19 cellular contexts compared by ENCODE assay signal in genomic region chr6:39224058-39224457, GRCh38. TPM values are rescaled to one million over a fixed set of nuclear protein-coding genes. Genes with fewer than 3 reads are reported as not detected.
DNase-seq lines count a peak whose midpoint lies in the region; ATAC-seq, FAIRE-seq and TF ChIP-seq lines count a peak whose summit lies in the region.
"Had no signal": no experiment of that assay in that cellular context is flagged by ENCODE, and none has a peak within 500 bp of the region (broad histone marks: within the 10 kb centered on the region; RNA-seq: fewer than 3 reads in every experiment).

No MANE protein-coding gene starts in this region.

- no peaks in the 10 kb centered on the region for H3K27me3 Mint-ChIP-seq in activated naive CD4-positive, alpha-beta T cell treated with anti-CD3 and anti-CD28 coated beads, Interleukin-2, amount 50 U/mL, for 24 hours

- H3K36me3 ChIP-seq in kidney (ENCODE audit: control insufficient read depth in 1 of 2, insufficient read depth in 2 of 2, low read length in 2 of 2) (peaks cover 8 to 27% of the 10 kb centered on the region in 2 donors), upper lobe of right lung (no peaks in the 10 kb centered on the region), HAP-1 (replicated peaks) (no peaks in the 10 kb centered on the region)

- H3K4me1 Mint-ChIP-seq in activated naive CD4-positive, alpha-beta T cell treated with anti-CD3 and anti-CD28 coated beads, Interleukin-2, amount 50 U/mL, for 24 hours: peaks cover 60% of the 10 kb centered on the region

- H3K36me3 Mint-ChIP-seq in activated naive CD4-positive, alpha-beta T cell treated with anti-CD3 and anti-CD28 coated beads, Interleukin-2, amount 50 U/mL, for 24 hours: peaks cover 2% of the 10 kb centered on the region
- H3K36me3 Mint-ChIP-seq: IgD-negative memory B cell, memory B cell had no signal

- TF ChIP-seq CTCF in kidney (IDR thresholded peaks at IDR 0.05; ENCODE audit: borderline replicate concordance, extremely low read depth, insufficient read depth): no peak
- TF ChIP-seq CTCF in upper lobe of right lung (IDR thresholded peaks at IDR 0.05): no peak
- TF ChIP-seq CTCF in GM20000 (IDR thresholded peaks at IDR 0.05; ENCODE audit: extremely low read depth, missing control alignments): no peak

- peak; percentile 66 for ATAC-seq in upper lobe of right lung
- ATAC-seq: activated naive CD4-positive, alpha-beta T cell treated with anti-CD3 and anti-CD28 coated beads, Interleukin-2, amount 50 U/mL, for 72 hours; HCT116; T-helper 17 cell had no signal

- no peak overlapping the region for H3K9ac ChIP-seq in kidney (ENCODE audit: low read length in 2 of 2)

- H3K4me3 ChIP-seq in kidney (ENCODE audit: low read length in 2 of 2) (peak overlapping the region; percentile 36 to 49), upper lobe of right lung (no peak overlapping the region), HAP-1 (no peak overlapping the region)

- no peaks in the 10 kb centered on the region for H3K9me3 Mint-ChIP-seq in activated naive CD4-positive, alpha-beta T cell treated with anti-CD3 and anti-CD28 coated beads, Interleukin-2, amount 50 U/mL, for 24 hours

- H3K4me3 Mint-ChIP-seq in activated naive CD4-positive, alpha-beta T cell treated with anti-CD3 and anti-CD28 coated beads, Interleukin-2, amount 50 U/mL, for 24 hours: peak overlapping the region; percentile 19
- H3K4me3 Mint-ChIP-seq: IgD-negative memory B cell, memory B cell, T-helper 17 cell had no signal

- H3K27me3 ChIP-seq in upper lobe of right lung (peaks cover 15% of the 10 kb centered on the region), HAP-1 (ENCODE audit: low read depth) (no peaks in the 10 kb centered on the region)

- H3K27ac Mint-ChIP-seq in activated naive CD4-positive, alpha-beta T cell treated with anti-CD3 and anti-CD28 coated beads, Interleukin-2, amount 50 U/mL, for 24 hours: peak overlapping the region; percentile 14
- H3K27ac Mint-ChIP-seq: IgD-negative memory B cell, memory B cell, T-helper 17 cell had no signal

- no peak for FAIRE-seq in kidney (lab: Jason Lieb, UNC)

- H3K9me3 ChIP-seq in kidney (ENCODE audit: control insufficient read depth in 1 of 2, low read length in 2 of 2): no peaks in the 10 kb centered on the region
- H3K9me3 ChIP-seq in upper lobe of right lung: no peaks in the 10 kb centered on the region
- H3K9me3 ChIP-seq in HAP-1: no peaks in the 10 kb centered on the region

- H3K4me1 ChIP-seq in kidney (ENCODE audit: control insufficient read depth in 1 of 2, insufficient read depth in 1 of 2, low read depth in 1 of 2, low read length in 2 of 2): peaks cover 19 to 42% of the 10 kb centered on the region in 2 donors
- peaks cover 60% of the 10 kb centered on the region for H3K4me1 ChIP-seq in upper lobe of right lung
- H3K4me1 ChIP-seq in HAP-1: peaks cover 7% of the 10 kb centered on the region; the same call in 1 of the 2 replicates

- DNase-seq in activated naive CD4-positive, alpha-beta T cell (lab: John Stamatoyannopoulos, UW): no peak
- DNase-seq in NOMO-1 treated with dmso at 0.1 percent for 144 hours (lab: John Stamatoyannopoulos, UW; ENCODE audit: unreplicated experiment): peak; percentile 11
- DNase-seq in kidney: no peak
- DNase-seq in upper lobe of right lung: no peak
- DNase-seq in HAP-1 (ENCODE audit: low spot score in 2 of 2): no peak
- DNase-seq in CD1c-positive myeloid dendritic cell (ENCODE audit: extremely low spot score): no peak
- DNase-seq in GM20000 (ENCODE audit: low spot score): no peak
- DNase-seq: activated CD4-positive, alpha-beta T cell treated with anti-CD3 and anti-CD28 coated beads, Interleukin-2, amount 50 U/mL, for 48 hours; DMS 273 treated with DMSO at 0.1 percent for 48 hours; foreskin fibroblast; NCI-H146; stimulated activated naive CD4-positive, alpha-beta T cell; T-helper 17 cell had no signal

- intact Hi-C loops in kidney (cut with DNase I): no loop called here
- intact Hi-C loops in upper lobe of right lung (cut with DNase I): no loop called here

- H3K27ac ChIP-seq in kidney (ENCODE audit: low read depth in 2 of 2, low read length in 2 of 2) (peak overlapping the region; percentile 33 to 68), upper lobe of right lung (peak overlapping the region; percentile 71)
- H3K27ac ChIP-seq: RWPE1 had no signal

- in situ Hi-C loops in HAP-1 (cut with MboI; ENCODE audit: low sequenced_read_pairs): no loop called here

RNA-seq across cellular contexts. Expression of gene KCNK5, which starts 5.2 kb away (rescaled TPM):
- total RNA-seq in kidney (77.0 TPM), upper lobe of right lung (10.0 TPM)
- 48.4 TPM for polyA plus RNA-seq in kidney (ENCODE audit: insufficient read depth, low read depth, low replicate concordance)
- polyA plus RNA-seq: IgD-negative memory B cell had no signal

Comparison
In these comparisons a context has a peak if more than half of its experiments do, and no peak if none do; other contexts are left out.
1. H3K4me3 ChIP-seq: peak in kidney (2 of 2); none in upper lobe of right lung (single experiment) and HAP-1 (single experiment).